Comparison of ENCODE assay signal across 8 cellular contexts in genomic region chr6:31776961-31777666, GRCh38. TPM values are rescaled to one million over a fixed set of nuclear protein-coding genes. Genes with fewer than 3 reads are reported as not detected.
DNase-seq lines count a peak whose midpoint lies in the region; ATAC-seq and TF ChIP-seq lines count a peak whose summit lies in the region.

Gene VWA7 (minus strand): TSS chr6:31777328. CDS start chr6:31776779, 549 bp downstream.

- H4K8ac ChIP-seq in neuronal stem cell (ENCODE audit: low read depth, low read length), result no peak within 1 kb of the TSS

- no peak within 1 kb of the TSS for H4K91ac ChIP-seq in neuronal stem cell (ENCODE audit: low read depth, low read length, poor library complexity)

- peak within 1 kb of the TSS; percentile 81 for H2AK5ac ChIP-seq in neuronal stem cell (ENCODE audit: low read depth, low read length)

- H3K18ac ChIP-seq in neuronal stem cell (ENCODE audit: low read length), result peak within 1 kb of the TSS; percentile 80

- H3K79me2 ChIP-seq in OCI-LY3 (ENCODE audit: low read length), result no peaks in the 10 kb centered on the region

- H3K4me1 ChIP-seq in OCI-LY3 (ENCODE audit: low read length) (peaks cover 7% of the 10 kb centered on the region), esophagus muscularis mucosa (peaks cover 12 to 22% (median 16%) of the 10 kb centered on the region in 4 donors), neuronal stem cell (ENCODE audit: control insufficient read depth in 2 of 2, insufficient read depth in 1 of 2, low read depth in 1 of 2, low read length in 2 of 2) (peaks cover 4 to 8% of the 10 kb centered on the region in 2 donors)

- TF ChIP-seq POLR2A in GM18951 (IDR thresholded peaks at IDR 0.05; ENCODE audit: extremely low read depth, insufficient read depth, insufficient read length) (peak; percentile 21), esophagus muscularis mucosa (IDR thresholded peaks at IDR 0.05; ENCODE audit: low read depth) (no peak)

- peak within 1 kb of the TSS; percentile 86 for H2BK15ac ChIP-seq in neuronal stem cell (ENCODE audit: low read length)

- no peak within 1 kb of the TSS for H2BK12ac ChIP-seq in neuronal stem cell (ENCODE audit: low read length)

- H3K9ac ChIP-seq in OCI-LY3 (ENCODE audit: low read length), result no peak within 1 kb of the TSS
- peak within 1 kb of the TSS; percentile 84 for H3K9ac ChIP-seq in neuronal stem cell (ENCODE audit: low read depth, low read length, poor library complexity)

- H3K9me3 ChIP-seq in OCI-LY3 (ENCODE audit: insufficient read depth, low read length), result no peaks in the 10 kb centered on the region
- no peaks in the 10 kb centered on the region for H3K9me3 ChIP-seq in esophagus muscularis mucosa
- no peaks in the 10 kb centered on the region for H3K9me3 ChIP-seq in neuronal stem cell (replicated peaks in 1 of 2; ENCODE audit: control insufficient read depth in 2 of 2, insufficient read depth in 1 of 2, low read depth in 1 of 2, low read length in 2 of 2)

- H3K36me3 ChIP-seq in OCI-LY3 (replicated peaks; ENCODE audit: low read depth, low read length) (peaks cover 9% of the 10 kb centered on the region), esophagus muscularis mucosa (peaks cover 25 to 44% (median 39%) of the 10 kb centered on the region in 4 donors), neuronal stem cell (replicated peaks in 1 of 2; ENCODE audit: control insufficient read depth in 2 of 2, insufficient read depth in 2 of 2, low read length in 2 of 2) (peaks cover 34 to 47% of the 10 kb centered on the region in 2 donors)

- H3K23ac ChIP-seq in neuronal stem cell (ENCODE audit: low read depth, low read length, poor library complexity), result peak within 1 kb of the TSS; percentile 93

- peak within 1 kb of the TSS; percentile 82 for H3K14ac ChIP-seq in neuronal stem cell (ENCODE audit: low read length)

- no peaks in the 10 kb centered on the region for H3K27me3 ChIP-seq in OCI-LY3 (ENCODE audit: low read depth, low read length)
- no peaks in the 10 kb centered on the region for H3K27me3 ChIP-seq in esophagus muscularis mucosa
- H3K27me3 ChIP-seq in neuronal stem cell (ENCODE audit: control insufficient read depth in 3 of 3, insufficient read depth in 3 of 3, low read depth in 1 of 3, low read length in 3 of 3), result no peaks in the 10 kb centered on the region

- no peak within 1 kb of the TSS for H2AFZ ChIP-seq in OCI-LY3 (ENCODE audit: low read depth, low read length)
- H2AFZ ChIP-seq in neuronal stem cell (ENCODE audit: low read length), result no peak within 1 kb of the TSS

- intact Hi-C loops in esophagus muscularis mucosa (cut with DNase I), result no loop called here

- H3K79me1 ChIP-seq in neuronal stem cell (ENCODE audit: low read depth, low read length), result peaks cover 2% of the 10 kb centered on the region

- WGBS in esophagus muscularis mucosa, result 19% methylated on average over 15 of the region's 15 CpGs
- no CpG with 5 or more reads among the region's 15 CpGs for WGBS in neuronal stem cell (ENCODE audit: extremely low coverage in 2 of 2, insufficient read length in 2 of 2, insufficient replicate concordance in 1 of 2), 2 donors

- H3K4me3 ChIP-seq in OCI-LY3 (ENCODE audit: low read length), result no peak within 1 kb of the TSS
- H3K4me3 ChIP-seq in esophagus muscularis mucosa, result peak within 1 kb of the TSS in 3 of 4 donors; percentile 5 to 14 (median 9)
- H3K4me3 ChIP-seq in neuronal stem cell (ENCODE audit: low read length in 2 of 2), result no peak within 1 kb of the TSS

- ATAC-seq in HG03520 (IDR thresholded peaks at IDR 0.05; ENCODE audit: unreplicated experiment), result peak; percentile 60

- H3K27ac ChIP-seq in OCI-LY3 (ENCODE audit: low read length), result no peak within 1 kb of the TSS
- peak within 1 kb of the TSS in 3 of 4 donors; percentile 28 to 41 (median 33) for H3K27ac ChIP-seq in esophagus muscularis mucosa (replicated peaks in 1 of 4)
- H3K27ac ChIP-seq in neuronal stem cell (replicated peaks; ENCODE audit: low read length), result no peak within 1 kb of the TSS
- peak within 1 kb of the TSS; percentile 69 for H3K27ac ChIP-seq in temporal lobe (ENCODE audit: low read depth, low read length)

- in situ Hi-C loops in GM18951 (cut with MboI; ENCODE audit: low sequenced_read_pairs, unreplicated experiment), result no loop called here

- TF ChIP-seq CTCF in OCI-LY3 (IDR thresholded peaks at IDR 0.05; ENCODE audit: low read depth, low read length), result no peak
- TF ChIP-seq CTCF in esophagus muscularis mucosa (IDR thresholded peaks at IDR 0.05), result no peak

- H2BK5ac ChIP-seq in neuronal stem cell (ENCODE audit: low read length), result peak within 1 kb of the TSS; percentile 53

- 0 out of 2 replicates have a peak within 1 kb of the TSS, but pooled peaks have one; percentile 11 for H3K4me2 ChIP-seq in OCI-LY3 (ENCODE audit: low read length)
- peak within 1 kb of the TSS; percentile 11 for H3K4me2 ChIP-seq in neuronal stem cell (ENCODE audit: insufficient read depth, low read length, poor library complexity, severe bottlenecking)

- DNase-seq in A172 (ENCODE audit: low spot score), result peak; percentile 80
- DNase-seq in activated T-cell treated with anti-CD3 and anti-CD28 coated beads for 4 hours, result peak; percentile 65
- no peak for DNase-seq in esophagus muscularis mucosa (ENCODE audit: extremely low spot score)
- no peak for DNase-seq in neuronal stem cell (ENCODE audit: low spot score)

- H4K20me1 ChIP-seq in OCI-LY3 (ENCODE audit: insufficient read depth, low read length), result no peaks in the 10 kb centered on the region

- H2BK120ac ChIP-seq in neuronal stem cell (ENCODE audit: low read depth, low read length), result no peak within 1 kb of the TSS

- no peak for TF ChIP-seq EP300 in esophagus muscularis mucosa (IDR thresholded peaks at IDR 0.05)

- H3K4ac ChIP-seq in neuronal stem cell (ENCODE audit: low read length), result no peak within 1 kb of the TSS

RNA-seq across cellular contexts. Expression of gene VWA7, which starts in this region (rescaled TPM):
- total RNA-seq in A172 (2014; rRNA removed; shearing (Covaris generic)), result 0.60 and 3.2 TPM in 2 replicates
- under 1 TPM in 3 of 4 donors, not detected in 1; 0.40 to 0.50 (median 0.45) TPM for total RNA-seq in esophagus muscularis mucosa
- polyA plus RNA-seq in neuronal stem cell (2013, experiment 1 of 2), result 0.67 TPM
- polyA plus RNA-seq in neuronal stem cell (2013, experiment 2 of 2), result 0.87 TPM
- 0.98 TPM for total RNA-seq in temporal lobe

Comparison
In these comparisons a context has a peak if more than half of its experiments do, and no peak if none do; other contexts are left out.
1. DNase-seq: peak in A172 (single experiment) and activated T-cell treated with anti-CD3 and anti-CD28 coated beads for 4 hours (single experiment); none in esophagus muscularis mucosa (single experiment) and neuronal stem cell (single experiment).
2. H3K27ac ChIP-seq: peak in esophagus muscularis mucosa (3 of 4) and temporal lobe (single experiment); none in OCI-LY3 (single experiment) and neuronal stem cell (single experiment).
3. H3K4me3 ChIP-seq: peak in esophagus muscularis mucosa (3 of 4); none in OCI-LY3 (single experiment) and neuronal stem cell (0 of 2).